1 cellular context compared by ENCODE assay signal in genomic region chr1:23693599-23693998, GRCh38.
TF ChIP-seq lines count a peak whose summit lies in the region.

No MANE protein-coding gene starts in this region.

TF ChIP-seq in HepG2, 621 proteins besides CTCF, POLR2A, EP300 and RAD21:
- TF ChIP-seq ZNF615 (CRISPR knock-in tag; IDR thresholded peaks at IDR 0.05; ENCODE audit: borderline replicate concordance) (no peak), ZNF746 (CRISPR knock-in tag; IDR thresholded peaks at IDR 0.05) (no peak), ZNF782 (CRISPR knock-in tag; IDR thresholded peaks at IDR 0.05; ENCODE audit: borderline replicate concordance) (no peak), ZNF891 (CRISPR knock-in tag; IDR thresholded peaks at IDR 0.05) (no peak), ZNF597 (CRISPR knock-in tag; IDR thresholded peaks at IDR 0.05) (no peak), SIX4 (CRISPR knock-in tag; IDR thresholded peaks at IDR 0.05) (no peak), ZNF281 (CRISPR knock-in tag; IDR thresholded peaks at IDR 0.05; ENCODE audit: borderline replicate concordance) (no peak), ZSCAN20 (CRISPR knock-in tag; IDR thresholded peaks at IDR 0.05; ENCODE audit: borderline replicate concordance) (no peak), ZFYVE20 (CRISPR knock-in tag; IDR thresholded peaks at IDR 0.05; ENCODE audit: borderline replicate concordance, low read depth) (no peak), ZNF441 (CRISPR knock-in tag; IDR thresholded peaks at IDR 0.05; ENCODE audit: borderline replicate concordance) (no peak), ZNF275 (CRISPR knock-in tag; IDR thresholded peaks at IDR 0.05; ENCODE audit: borderline replicate concordance) (no peak), CREM (IDR thresholded peaks at IDR 0.05) (no peak), CREM (CRISPR knock-in tag; IDR thresholded peaks at IDR 0.05) (no peak), ELF3 (CRISPR knock-in tag; IDR thresholded peaks at IDR 0.05) (no peak), CENPBD1 (CRISPR knock-in tag; IDR thresholded peaks at IDR 0.05; ENCODE audit: borderline replicate concordance, low read depth) (no peak), KAT2B (IDR thresholded peaks at IDR 0.05; ENCODE audit: borderline replicate concordance, low read depth, low read length) (no peak), ZNF383 (CRISPR knock-in tag; IDR thresholded peaks at IDR 0.05; ENCODE audit: borderline replicate concordance) (no peak)
